8 cellular contexts compared by ENCODE assay signal in genomic region chrX:109635151-109635550, GRCh38. TPM values are rescaled to one million over a fixed set of nuclear protein-coding genes. Genes with fewer than 3 reads are reported as not detected.
DNase-seq lines count a peak whose midpoint lies in the region; ATAC-seq, FAIRE-seq and TF ChIP-seq lines count a peak whose summit lies in the region.

No MANE protein-coding gene starts in this region.

- H3K27ac Mint-ChIP-seq in MCF 10A (ENCODE audit: low read depth, unreplicated experiment), result no peak overlapping the region
- no peak overlapping the region for H3K27ac Mint-ChIP-seq in activated naive CD8-positive, alpha-beta T cell treated with anti-CD3 and anti-CD28 coated beads for 36 hours

- no peaks in the 10 kb centered on the region for H4K20me1 ChIP-seq in H1 (replicated peaks in 1 of 2; ENCODE audit: control insufficient read depth in 1 of 2, insufficient read depth in 2 of 2, low read length in 2 of 2)
- H4K20me1 ChIP-seq in smooth muscle cell (ENCODE audit: low read depth), result no peaks in the 10 kb centered on the region

- H3K9me3 ChIP-seq in breast epithelium, result no peaks in the 10 kb centered on the region
- no peaks in the 10 kb centered on the region for H3K9me3 ChIP-seq in H1 (ENCODE audit: insufficient read depth in 2 of 2, low read depth in 1 of 2, low read length in 1 of 2)
- no peaks in the 10 kb centered on the region for H3K9me3 ChIP-seq in smooth muscle cell (replicated peaks; ENCODE audit: low read depth)

- no peak overlapping the region for H3K18ac ChIP-seq in H1 (ENCODE audit: extremely low read depth, low read length)

- BruUV-seq in MCF 10A (replicated peaks; lab: Mats Ljungman, UMichigan), result no TSS peak

- no peak overlapping the region for H3K4me3 Mint-ChIP-seq in MCF 10A (ENCODE audit: unreplicated experiment)
- H3K4me3 Mint-ChIP-seq in activated naive CD8-positive, alpha-beta T cell treated with anti-CD3 and anti-CD28 coated beads for 36 hours, result no peak overlapping the region

- no peaks in the 10 kb centered on the region for H3K23me2 ChIP-seq in H1 (ENCODE audit: low read depth, low read length)

- CTCF ChIA-PET in MCF 10A (lab: Yijun Ruan, JAX), result interaction anchor here (0.6 to 8.4 kb wide), 16 partner anchors 8 to 935 kb away, joined by 3 to 97 read pairs (median 3); no protein-coding TSS in a partner anchor
- CTCF ChIA-PET in H1 (lab: Charles Lee; ENCODE audit: partially characterized antibody), result interaction anchor here (0.7 to 5.3 kb wide), 27 partner anchors 8 to 941 kb away, joined by 3 to 110 read pairs (median 4); partner anchors contain the start of genes GUCY2F and KCNE5

- no peak overlapping the region for H2AK5ac ChIP-seq in H1 (ENCODE audit: low read depth, low read length)

- no peak overlapping the region for H2BK5ac ChIP-seq in H1 (ENCODE audit: low read depth, low read length)

- peak; percentile 31 for DNase-seq in MCF 10A (ENCODE audit: unreplicated experiment)
- no peak for DNase-seq in breast epithelium (ENCODE audit: low spot score in 2 of 2)
- peak; percentile 54 for DNase-seq in NAMALWA (ENCODE audit: low spot score)
- DNase-seq in H1 (ENCODE audit: low read depth in 1 of 2, low spot score in 2 of 2), result no peak
- DNase-seq in smooth muscle cell (lab: John Stamatoyannopoulos, UW; ENCODE audit: unreplicated experiment), result no peak
- DNase-seq in activated naive CD8-positive, alpha-beta T cell treated with anti-CD3 and anti-CD28 coated beads for 36 hours, result no peak
- DNase-seq in activated CD8-positive, alpha-beta memory T cell treated with anti-CD3 and anti-CD28 coated beads for 24 hours, result no peak

- peak; percentile 68 for FAIRE-seq in H1 (lab: Jason Lieb, UNC)

- no peaks in the 10 kb centered on the region for H3K79me1 ChIP-seq in H1 (ENCODE audit: low read depth, low read length)

- H3K79me2 ChIP-seq in H1 (ENCODE audit: control insufficient read depth in 1 of 2, insufficient read depth in 2 of 2, low read length in 2 of 2) (no peaks in the 10 kb centered on the region), smooth muscle cell (ENCODE audit: low read depth) (no peaks in the 10 kb centered on the region)

- no peak overlapping the region for H3K4ac ChIP-seq in H1 (replicated peaks; ENCODE audit: insufficient read length, low read depth, low read length)

- H3K4me2 ChIP-seq in H1 (ENCODE audit: insufficient read depth in 1 of 2, low read depth in 2 of 2, low read length in 2 of 2) (no peak overlapping the region), smooth muscle cell (no peak overlapping the region)

- H3K4me1 ChIP-seq in breast epithelium (no peaks in the 10 kb centered on the region), H1 (replicated peaks in 1 of 4; ENCODE audit: control insufficient read depth in 3 of 4, insufficient read depth in 4 of 4, low read length in 3 of 4) (no peaks in the 10 kb centered on the region), smooth muscle cell (ENCODE audit: low read depth) (no peaks in the 10 kb centered on the region)

- H2BK20ac ChIP-seq in H1 (ENCODE audit: low read length), result no peak overlapping the region

- POLR2A ChIA-PET in MCF 10A (lab: Yijun Ruan, JAX) (interaction anchor here (0.7 to 1.0 kb wide), 3 partner anchors 9 to 97 kb away, joined by 3 to 4 read pairs (median 3); no protein-coding TSS in a partner anchor), H1 (lab: Charles Lee; ENCODE audit: partially characterized antibody) (interaction anchor here (1.3 kb wide), 1 partner anchor 10 kb away, joined by 3 read pairs; the partner anchor contains the start of gene KCNE5)

- H4K5ac ChIP-seq in H1 (ENCODE audit: insufficient read length, low read depth, low read length), result no peak overlapping the region

- peaks cover 0 to 23% of the 10 kb centered on the region in 2 donors for H3K27me3 ChIP-seq in breast epithelium
- no peaks in the 10 kb centered on the region for H3K27me3 ChIP-seq in H1 (replicated peaks in 1 of 4; ENCODE audit: control insufficient read depth in 3 of 4, extremely low read depth in 1 of 4, insufficient read depth in 3 of 4, low read length in 3 of 4)
- H3K27me3 ChIP-seq in smooth muscle cell (ENCODE audit: low read depth), result no peaks in the 10 kb centered on the region

- H3K9ac ChIP-seq in H1 (replicated peaks in 1 of 4; ENCODE audit: extremely low read depth in 1 of 4, low read depth in 3 of 4, low read length in 3 of 4), result no peak overlapping the region
- H3K9ac ChIP-seq in smooth muscle cell (ENCODE audit: low read depth), result no peak overlapping the region

- H2BK120ac ChIP-seq in H1 (replicated peaks; ENCODE audit: low read depth, low read length), result no peak overlapping the region

- H3K4me1 Mint-ChIP-seq in MCF 10A (ENCODE audit: insufficient read depth, unreplicated experiment), result no peaks in the 10 kb centered on the region
- no peaks in the 10 kb centered on the region for H3K4me1 Mint-ChIP-seq in activated naive CD8-positive, alpha-beta T cell treated with anti-CD3 and anti-CD28 coated beads for 36 hours

- no peak overlapping the region for H4K91ac ChIP-seq in H1 (replicated peaks; ENCODE audit: insufficient read length, low read length)

- TF ChIP-seq CTCF in MCF 10A (IDR thresholded peaks at IDR 0.05; ENCODE audit: unreplicated experiment), result no peak
- TF ChIP-seq CTCF in breast epithelium (IDR thresholded peaks at IDR 0.05), result peak in 1 of 3 donors; percentile 31
- peak in 2 of 3 experiments; percentile 42 to 64; a peak in 3 of 4 replicates for TF ChIP-seq CTCF in H1 (IDR thresholded peaks at IDR 0.05; ENCODE audit: control extremely low read depth in 1 of 3, insufficient read depth in 1 of 3, low read depth in 1 of 3, low read length in 3 of 3)
- TF ChIP-seq CTCF in smooth muscle cell (IDR thresholded peaks at IDR 0.05; ENCODE audit: borderline replicate concordance, insufficient read depth, poor library complexity, severe bottlenecking), result peak; percentile 27

- no peak overlapping the region for H3K14ac ChIP-seq in H1 (ENCODE audit: insufficient read length)

- TF ChIP-seq EP300 in H1 (IDR thresholded peaks at IDR 0.05; ENCODE audit: borderline replicate concordance in 1 of 2, low read depth in 2 of 2, low read length in 2 of 2), result no peak

- H2BK12ac ChIP-seq in H1 (ENCODE audit: low read depth, low read length), result no peak overlapping the region

- intact Hi-C loops in MCF 10A (cut with micrococcal nuclease) (no loop called here), breast epithelium (cut with DNase I; ENCODE audit: low total_unique reads) (no loop called here)

- peaks cover 14% of the 10 kb centered on the region for H3K36me3 Mint-ChIP-seq in MCF 10A (ENCODE audit: insufficient read depth, unreplicated experiment)
- peaks cover 7% of the 10 kb centered on the region for H3K36me3 Mint-ChIP-seq in activated naive CD8-positive, alpha-beta T cell treated with anti-CD3 and anti-CD28 coated beads for 36 hours

- no peak overlapping the region for H4K8ac ChIP-seq in H1 (ENCODE audit: extremely low read depth, insufficient read depth, low read length)

- no peaks in the 10 kb centered on the region for H3K9me3 Mint-ChIP-seq in MCF 10A (ENCODE audit: unreplicated experiment)
- no peaks in the 10 kb centered on the region for H3K9me3 Mint-ChIP-seq in activated naive CD8-positive, alpha-beta T cell treated with anti-CD3 and anti-CD28 coated beads for 36 hours

- H3K27ac ChIP-seq in breast epithelium (no peak overlapping the region), H1 (ENCODE audit: low read depth, low read length) (no peak overlapping the region), smooth muscle cell (ENCODE audit: low read depth) (no peak overlapping the region)

- no peak overlapping the region for H2AFZ ChIP-seq in H1 (ENCODE audit: low read length)
- no peak overlapping the region for H2AFZ ChIP-seq in smooth muscle cell (ENCODE audit: low read depth)

- peaks cover 23% of the 10 kb centered on the region for H3K27me3 Mint-ChIP-seq in MCF 10A (ENCODE audit: insufficient read depth, unreplicated experiment)
- H3K27me3 Mint-ChIP-seq in activated naive CD8-positive, alpha-beta T cell treated with anti-CD3 and anti-CD28 coated beads for 36 hours, result no peaks in the 10 kb centered on the region

- H3K4me3 ChIP-seq in breast epithelium (no peak overlapping the region), H1 (ENCODE audit: extremely low read depth in 1 of 4, insufficient read depth in 2 of 4, low read depth in 3 of 4, low read length in 4 of 4) (no peak overlapping the region), smooth muscle cell (no peak overlapping the region)

- H3K36me3 ChIP-seq in breast epithelium (no peaks in the 10 kb centered on the region), H1 (ENCODE audit: control insufficient read depth in 2 of 4, insufficient read depth in 4 of 4, low read length in 3 of 4) (no peaks in the 10 kb centered on the region), smooth muscle cell (ENCODE audit: low read depth) (no peaks in the 10 kb centered on the region)

- no peaks in the 10 kb centered on the region for H3F3A ChIP-seq in smooth muscle cell (ENCODE audit: low read depth)

- no peak overlapping the region for H3K23ac ChIP-seq in H1 (ENCODE audit: insufficient read length)

- no peak overlapping the region for H2BK15ac ChIP-seq in H1 (ENCODE audit: low read length)

- peak; percentile 27 to 39; a peak in 3 of 4 replicates for TF ChIP-seq RAD21 in H1 (IDR thresholded peaks at IDR 0.05 in 1 of 2, conservative IDR thresholded peaks at IDR 0.05 in 1 of 2; ENCODE audit: low read depth in 2 of 2, low read length in 2 of 2)

- H3K56ac ChIP-seq in H1 (replicated peaks; ENCODE audit: insufficient read length, low read depth, low read length), result no peak overlapping the region

- TF ChIP-seq POLR2A in breast epithelium (IDR thresholded peaks at IDR 0.05) (no peak), H1 (IDR thresholded peaks at IDR 0.05; ENCODE audit: control extremely low read depth in 1 of 2, low read depth in 2 of 2, low read length in 2 of 2) (no peak)

- WGBS in H1 (ENCODE audit: extremely low coverage in 1 of 2, insufficient coverage in 1 of 2, insufficient read length in 1 of 2, insufficient replicate concordance in 2 of 2, low coverage in 1 of 2, low lambda C conversion rate in 2 of 2, missing lambda C conversion rate in 1 of 2), 2 experiments, result 33% methylated on average over 3 of the region's 3 CpGs; no CpG with 5 or more reads in 1 of the 2 experiments
- WGBS in smooth muscle cell (ENCODE audit: low lambda C conversion rate), result 33% methylated on average over 3 of the region's 3 CpGs

- ATAC-seq in HG03521 (IDR thresholded peaks at IDR 0.05; ENCODE audit: unreplicated experiment), result no peak

RNA-seq across cellular contexts. Expression of gene KCNE5, which starts 10.2 kb away (rescaled TPM):
- total RNA-seq in MCF 10A (2022), result 0.64 and 1.4 TPM in 2 replicates
- total RNA-seq in breast epithelium, result 1 to 10 TPM in 1 of 3 donors, under 1 TPM in 2; 0.44 to 1.4 (median 0.66) TPM
- total RNA-seq in H1 (2021; fragmentation: NEBNext Ultra II Directional; extraction: Animal tissue kit (Norgen Biotek cat#: 25700)), result 3.1 and 3.6 TPM in 2 replicates
- polyA plus RNA-seq in H1 (2011; rRNA removed), result 5.9 and 8.9 TPM in 2 replicates
- 4.2 TPM for polyA plus RNA-seq in H1 (2011; cell fraction: cytosol; rRNA removed)
- polyA plus RNA-seq in H1 (2011; cell fraction: nucleus; rRNA removed), result 4.3 TPM
- polyA plus RNA-seq in H1 (2012, experiment 1 of 2), result 2.2 to 4.6 TPM (median 3.8 TPM) in 4 replicates
- 3.0 TPM for polyA plus RNA-seq in H1 (2012, experiment 2 of 2)
- 4.1 TPM for polyA plus RNA-seq in H1 (2013, experiment 1 of 2)
- polyA plus RNA-seq in H1 (2013, experiment 2 of 2), result 4.7 TPM
- 0.68 and 1.6 TPM in 2 replicates for polyA minus RNA-seq in H1 (2011; rRNA and poly(A)+ RNA removed)
- polyA minus RNA-seq in H1 (2011; cell fraction: cytosol; rRNA and poly(A)+ RNA removed), result 1.8 TPM
- polyA minus RNA-seq in H1 (2011; cell fraction: nucleus; rRNA and poly(A)+ RNA removed), result 2.5 TPM
- 0.58 TPM in 1 of 2 replicates, not detected in the other for total RNA-seq in smooth muscle cell
- polyA plus RNA-seq in smooth muscle cell, result 0.27 and 0.31 TPM in 2 replicates
- under 1 TPM; 0.14 to 0.42 TPM for total RNA-seq in activated naive CD8-positive, alpha-beta T cell treated with anti-CD3 and anti-CD28 coated beads for 36 hours

Comparison
In these comparisons a context has a peak if more than half of its experiments do, and no peak if none do; other contexts are left out.
1. DNase-seq: peak in MCF 10A (single experiment) and NAMALWA (single experiment); none in breast epithelium (0 of 2), H1 (0 of 2), smooth muscle cell (single experiment), activated naive CD8-positive, alpha-beta T cell treated with anti-CD3 and anti-CD28 coated beads for 36 hours (single experiment) and activated CD8-positive, alpha-beta memory T cell treated with anti-CD3 and anti-CD28 coated beads for 24 hours (single experiment).